35 cellular contexts compared by ENCODE assay signal in genomic region chr15:83598031-83598430, GRCh38. TPM values are rescaled to one million over a fixed set of nuclear protein-coding genes. Genes with fewer than 3 reads are reported as not detected.
"Had no signal": no experiment of that assay in that cellular context is flagged by ENCODE, and none has a peak within 500 bp of the region (broad histone marks: within the 10 kb centered on the region; RNA-seq: fewer than 3 reads in every experiment).

No MANE protein-coding gene starts in this region.

- DNase-seq: activated B cell treated with CpG ODN at 0.5 μM for 24 hours; activated CD4-positive, alpha-beta memory T cell treated with anti-CD3 and anti-CD28 coated beads for 36 hours; activated CD4-positive, alpha-beta T cell treated with anti-CD3 and anti-CD28 coated beads for 4 hours; activated CD4-positive, alpha-beta T cell treated with anti-CD3 and anti-CD28 coated beads, Interleukin-2, amount 10 ng/mL, durations not matched to agents 24 days and 14 days; activated CD4-positive, alpha-beta T cell treated with anti-CD3 and anti-CD28 coated beads, Interleukin-2, amount 50 U/mL, for 1 hour; activated CD4-positive, alpha-beta T cell treated with anti-CD3 and anti-CD28 coated beads, Interleukin-2, amount 50 U/mL, for 4 hours; activated CD4-positive, CD25-positive, alpha-beta regulatory T cell treated with anti-CD3 and anti-CD28 coated beads, Interleukin-2, amount 50 U/mL, for 72 hours; activated CD8-positive, alpha-beta memory T cell treated with anti-CD3 and anti-CD28 coated beads, Interleukin-2, amount 50 U/mL, for 4 hours; activated CD8-positive, alpha-beta T cell treated with anti-CD3 and anti-CD28 coated beads for 36 hours; activated effector memory CD4-positive, alpha-beta T cell treated with anti-CD3 and anti-CD28 coated beads, Interleukin-2, amount 50 U/mL, for 16 hours; activated gamma-delta T cell treated with Interleukin-2 at 50 U/mL for 16 hours; activated naive CD4-positive, alpha-beta T cell; activated naive CD4-positive, alpha-beta T cell treated with anti-CD3 and anti-CD28 coated beads for 36 hours; activated naive CD4-positive, alpha-beta T cell treated with anti-CD3 and anti-CD28 coated beads, Interleukin-2, amount 50 U/mL, for 16 hours; activated naive CD8-positive, alpha-beta T cell treated with anti-CD3 and anti-CD28 coated beads for 36 hours; activated T-cell treated with anti-CD3 and anti-CD28 coated beads for 4 hours; activated T-cell treated with anti-CD3 and anti-CD28 coated beads, Interleukin-2, amount 50 U/mL, for 1 hour; activated T-cell treated with anti-CD3 and anti-CD28 coated beads, Interleukin-2, amount 50 U/mL, for 4 hours; activated T-cell treated with anti-CD3 and anti-CD28 coated beads, Interleukin-2, amount 50 U/mL, for 72 hours; adrenal gland; amniotic stem cell; central memory CD4-positive, alpha-beta T cell; T-helper 1 cell; T-helper 2 cell; T-helper 9 cell had no signal

- H3K9me3 Mint-ChIP-seq: activated T-helper 17 cell treated with anti-CD3 and anti-CD28 coated beads, Interleukin-2, amount 50 U/mL, for 72 hours; T-helper 2 cell treated with Interferon-gamma antibody and Interleukin-4, amounts not matched to agents 5 μg/mL and 100 μg/mL, for 36 hours had no signal

- H3K36me3 ChIP-seq: adrenal gland, ascending aorta had no signal

- H3K27ac ChIP-seq: adrenal gland, ascending aorta, VCaP had no signal

- H3K4me1 ChIP-seq: adrenal gland, ascending aorta had no signal

- H3K27me3 Mint-ChIP-seq: activated CD4-positive, alpha-beta T cell treated with anti-CD3 and anti-CD28 coated beads, Interleukin-2, amount 10 ng/mL, durations not matched to agents 24 days and 14 days had no signal

- H3K9me3 ChIP-seq: adrenal gland, ascending aorta had no signal

- H3K36me3 Mint-ChIP-seq: activated CD4-positive, alpha-beta memory T cell treated with anti-CD3 and anti-CD28 coated beads for 36 hours; activated naive CD8-positive, alpha-beta T cell treated with anti-CD3 and anti-CD28 coated beads for 36 hours had no signal

- H3K27me3 ChIP-seq: adrenal gland, ascending aorta had no signal

- H3K4me3 ChIP-seq: adrenal gland, ascending aorta had no signal

- H3K4me3 Mint-ChIP-seq: activated B cell treated with CpG ODN at 0.5 μM for 24 hours; activated CD4-positive, alpha-beta memory T cell treated with anti-CD3 and anti-CD28 coated beads for 36 hours; activated CD4-positive, alpha-beta T cell treated with anti-CD3 and anti-CD28 coated beads, Interleukin-2, amount 10 ng/mL, durations not matched to agents 24 days and 14 days; activated CD8-positive, alpha-beta T cell treated with anti-CD3 and anti-CD28 coated beads for 36 hours; activated naive CD4-positive, alpha-beta T cell treated with anti-CD3 and anti-CD28 coated beads for 36 hours; activated naive CD8-positive, alpha-beta T cell treated with anti-CD3 and anti-CD28 coated beads for 36 hours; activated T-cell treated with anti-CD3 and anti-CD28 coated beads, Interleukin-2, amount 50 U/mL, for 4 hours; activated T-cell treated with anti-CD3 and anti-CD28 coated beads, Interleukin-2, amount 50 U/mL, for 72 hours; activated T-helper 1 cell treated with anti-CD3 and anti-CD28 coated beads, Interleukin-12 subunit alpha, Interleukin-12 subunit beta, Interleukin-2, Interleukin-4 antibody, amounts not matched to agents 30 ng/mL and 10 ng/mL and 1 ng/mL, durations not matched to agents 14 hours and 24 hours and 36 hours; activated T-helper 17 cell treated with anti-CD3 and anti-CD28 coated beads, Interleukin-2, amount 50 U/mL, for 72 hours; brain; T-helper 1 cell treated with Interleukin-12 subunit alpha and Interleukin-12 subunit beta and Interleukin-4 antibody, amounts not matched to agents 30 μg/mL and 1 μg/mL, for 36 hours; T-helper 2 cell treated with Interferon-gamma antibody and Interleukin-4, amounts not matched to agents 5 μg/mL and 100 μg/mL, for 36 hours had no signal

- H3K27ac Mint-ChIP-seq: activated B cell treated with CpG ODN at 0.5 μM for 24 hours; activated CD4-positive, alpha-beta memory T cell treated with anti-CD3 and anti-CD28 coated beads for 36 hours; activated CD4-positive, alpha-beta T cell treated with anti-CD3 and anti-CD28 coated beads, Interleukin-2, amount 10 ng/mL, durations not matched to agents 24 days and 14 days; activated CD8-positive, alpha-beta T cell treated with anti-CD3 and anti-CD28 coated beads for 36 hours; activated naive CD4-positive, alpha-beta T cell treated with anti-CD3 and anti-CD28 coated beads for 36 hours; activated naive CD4-positive, alpha-beta T cell treated with anti-CD3 and anti-CD28 coated beads, Interleukin-2, amount 50 U/mL, for 72 hours; activated naive CD8-positive, alpha-beta T cell treated with anti-CD3 and anti-CD28 coated beads for 36 hours; activated T-cell treated with anti-CD3 and anti-CD28 coated beads, Interleukin-2, amount 50 U/mL, for 72 hours; activated T-helper 1 cell treated with anti-CD3 and anti-CD28 coated beads, Interleukin-12 subunit alpha, Interleukin-12 subunit beta, Interleukin-2, Interleukin-4 antibody, amounts not matched to agents 30 ng/mL and 10 ng/mL and 1 ng/mL, durations not matched to agents 14 hours and 24 hours and 36 hours; activated T-helper 17 cell treated with anti-CD3 and anti-CD28 coated beads, Interleukin-2, amount 50 U/mL, for 72 hours; brain; T-helper 1 cell treated with Interleukin-12 subunit alpha and Interleukin-12 subunit beta and Interleukin-4 antibody, amounts not matched to agents 30 μg/mL and 1 μg/mL, for 36 hours; T-helper 2 cell treated with Interferon-gamma antibody and Interleukin-4, amounts not matched to agents 5 μg/mL and 100 μg/mL, for 36 hours had no signal

- ATAC-seq: activated CD8-positive, alpha-beta T cell treated with anti-CD3 and anti-CD28 coated beads for 36 hours; activated naive CD4-positive, alpha-beta T cell treated with anti-CD3 and anti-CD28 coated beads, Interleukin-2, amount 50 U/mL, for 72 hours; activated T-cell treated with anti-CD3 and anti-CD28 coated beads, Interleukin-2, amount 50 U/mL, for 4 hours; activated T-cell treated with anti-CD3 and anti-CD28 coated beads, Interleukin-2, amount 50 U/mL, for 72 hours; activated T-helper 17 cell treated with anti-CD3 and anti-CD28 coated beads, Interleukin-2, amount 50 U/mL, for 72 hours had no signal

- H3K4me1 Mint-ChIP-seq: activated B cell treated with CpG ODN at 0.5 μM for 24 hours; activated CD4-positive, alpha-beta T cell treated with anti-CD3 and anti-CD28 coated beads, Interleukin-2, amount 10 ng/mL, durations not matched to agents 24 days and 14 days; activated naive CD8-positive, alpha-beta T cell treated with anti-CD3 and anti-CD28 coated beads for 36 hours; activated T-helper 17 cell treated with anti-CD3 and anti-CD28 coated beads, Interleukin-2, amount 50 U/mL, for 72 hours; brain had no signal

- FAIRE-seq: TTC549 had no signal

RNA-seq across cellular contexts. Expression of gene ADAMTSL3, which starts 55.9 kb away (rescaled TPM):
- total RNA-seq: activated B cell treated with CpG ODN at 0.5 μM for 24 hours; activated CD4-positive, alpha-beta memory T cell treated with anti-CD3 and anti-CD28 coated beads for 36 hours; activated CD4-positive, alpha-beta T cell treated with anti-CD3 and anti-CD28 coated beads, Interleukin-2, amount 10 ng/mL, durations not matched to agents 24 days and 14 days; activated CD8-positive, alpha-beta memory T cell treated with anti-CD3 and anti-CD28 coated beads for 36 hours; activated CD8-positive, alpha-beta T cell treated with anti-CD3 and anti-CD28 coated beads for 36 hours; activated naive CD4-positive, alpha-beta T cell treated with anti-CD3 and anti-CD28 coated beads for 36 hours; activated naive CD4-positive, alpha-beta T cell treated with anti-CD3 and anti-CD28 coated beads, Interleukin-2, amount 50 U/mL, for 72 hours; activated naive CD8-positive, alpha-beta T cell treated with anti-CD3 and anti-CD28 coated beads for 36 hours; activated T-cell treated with anti-CD3 and anti-CD28 coated beads, Interleukin-2, amount 50 U/mL, for 4 hours; activated T-helper 1 cell treated with anti-CD3 and anti-CD28 coated beads, Interleukin-12 subunit alpha, Interleukin-12 subunit beta, Interleukin-2, Interleukin-4 antibody, amounts not matched to agents 30 ng/mL and 10 ng/mL and 1 ng/mL, durations not matched to agents 14 hours and 24 hours and 36 hours; activated T-helper 17 cell treated with anti-CD3 and anti-CD28 coated beads, Interleukin-2, amount 50 U/mL, for 72 hours had no signal
